In the genomic region with DNA sequence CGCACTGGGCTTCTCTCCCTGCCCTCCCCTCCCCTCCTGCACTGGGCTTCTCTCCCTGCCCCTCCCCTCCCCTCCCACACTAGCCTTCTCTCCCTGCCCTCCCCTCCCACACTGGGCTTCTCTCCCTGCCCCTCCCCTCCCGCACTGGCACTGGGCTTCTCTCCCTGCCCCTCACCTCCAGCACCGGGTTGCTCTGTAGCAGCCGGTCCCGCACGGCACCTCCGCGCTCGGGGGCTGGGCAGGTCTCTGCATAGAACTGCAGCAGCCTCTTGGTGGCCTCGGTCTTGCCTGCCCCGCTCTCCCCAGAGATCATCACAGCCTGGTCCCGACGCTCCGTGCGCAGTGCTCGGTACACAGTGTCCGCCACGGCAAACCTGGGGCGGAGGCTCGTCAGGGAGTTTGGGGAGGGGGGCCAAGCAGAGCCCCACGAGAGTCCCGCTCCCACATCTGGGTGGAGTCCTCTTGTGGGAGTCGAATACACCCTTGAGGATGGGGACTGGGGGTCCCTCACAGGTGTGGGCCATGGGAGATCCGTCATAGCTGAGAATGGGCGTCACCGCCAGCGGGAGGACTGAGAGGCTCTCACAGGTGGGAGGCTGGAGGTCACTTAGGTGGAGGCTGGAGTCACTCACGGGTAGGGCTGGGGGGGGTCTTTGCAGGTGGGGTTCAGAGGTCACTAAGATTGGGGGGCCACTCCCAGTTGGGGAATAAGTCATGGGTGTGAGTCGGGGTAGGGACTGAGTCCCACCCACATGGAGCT, we compare ENCODE assay signal across 1 cellular context.
TF ChIP-seq lines count a peak whose summit lies in the region.

No MANE protein-coding gene starts in this region.

TF ChIP-seq in H1, 55 proteins besides CTCF, POLR2A, EP300 and RAD21:
- TF ChIP-seq TCF12 (IDR thresholded peaks at IDR 0.05; ENCODE audit: low read depth, low read length) = no peak
- TF ChIP-seq CBX8 (IDR thresholded peaks at IDR 0.05; ENCODE audit: borderline replicate concordance, low read depth, low read length) = no peak
- TF ChIP-seq SIN3A (conservative IDR thresholded peaks at IDR 0.05 in 1 of 2, IDR thresholded peaks at IDR 0.05 in 1 of 2; ENCODE audit: low read depth in 1 of 2, low read length in 2 of 2) = no peak
- TF ChIP-seq RFX5 (IDR thresholded peaks at IDR 0.05; ENCODE audit: borderline replicate concordance, low read depth, low read length) = no peak
